In genomic region chr12:58564721-58565120, GRCh38 we compare ENCODE assay signal across 1 cellular context.
TF ChIP-seq lines count a peak whose summit lies in the region.

No MANE protein-coding gene starts in this region.

TF ChIP-seq in IMR-90, 13 proteins besides CTCF, POLR2A, EP300 and RAD21:
- TF ChIP-seq RFX5 (IDR thresholded peaks at IDR 0.05; ENCODE audit: low read depth, low read length) (no peak), MAFK (IDR thresholded peaks at IDR 0.05; ENCODE audit: low read depth, low read length) (0 out of 2 replicates have a peak, but pooled peaks have one; percentile 22)
